1 cellular context compared by ENCODE assay signal in the genomic region with DNA sequence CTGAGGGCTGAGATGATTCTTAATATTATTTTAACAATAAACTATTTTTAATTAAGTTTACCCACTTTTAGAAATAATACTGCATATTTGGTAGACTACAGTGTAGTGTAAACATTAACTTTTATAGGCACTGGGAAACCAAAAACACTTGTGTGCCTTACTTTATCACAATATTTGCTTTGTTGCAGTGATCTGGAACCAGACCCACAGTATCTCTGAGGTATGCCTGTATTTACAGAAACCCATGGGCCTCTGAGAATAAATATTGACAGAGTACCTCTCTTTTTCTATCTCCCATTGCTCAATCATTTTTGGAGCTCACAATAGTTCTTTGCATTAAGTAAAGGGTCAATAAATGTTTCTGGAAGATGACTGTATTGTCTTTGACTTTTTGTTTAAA.
TF ChIP-seq lines count a peak whose summit lies in the region.

No MANE protein-coding gene starts in this region.

TF ChIP-seq in HepG2, 621 proteins besides CTCF, POLR2A, EP300 and RAD21 (continued from another document and continues in another):
- TF ChIP-seq NR1H2 (CRISPR knock-in tag; IDR thresholded peaks at IDR 0.05; ENCODE audit: borderline replicate concordance, low read depth) (no peak), ZBTB49 (CRISPR knock-in tag; IDR thresholded peaks at IDR 0.05; ENCODE audit: borderline replicate concordance) (no peak), ZSCAN30 (CRISPR knock-in tag; IDR thresholded peaks at IDR 0.05) (no peak), ZNF484 (CRISPR knock-in tag; IDR thresholded peaks at IDR 0.05; ENCODE audit: borderline replicate concordance, low read depth) (no peak), SNAPC5 (CRISPR knock-in tag; IDR thresholded peaks at IDR 0.05; ENCODE audit: borderline replicate concordance) (peak; percentile 85; the same call in 1 of the 2 replicates), EED (CRISPR knock-in tag; IDR thresholded peaks at IDR 0.05) (no peak), KLF16 (CRISPR knock-in tag; IDR thresholded peaks at IDR 0.05) (peak in 1 of 2 experiments; percentile 94; a peak in 2 of 4 replicates), XBP1 (CRISPR knock-in tag; IDR thresholded peaks at IDR 0.05) (no peak; the same call in 1 of the 2 replicates), ZBTB25 (CRISPR knock-in tag; IDR thresholded peaks at IDR 0.05) (peak; percentile 93), ZNF788 (CRISPR knock-in tag; IDR thresholded peaks at IDR 0.05; ENCODE audit: borderline replicate concordance) (no peak), TFE3 (CRISPR knock-in tag; IDR thresholded peaks at IDR 0.05) (peak; percentile 77; the same call in 1 of the 2 replicates), ZNF251 (CRISPR knock-in tag; IDR thresholded peaks at IDR 0.05) (no peak), HDAC2 (CRISPR knock-in tag; IDR thresholded peaks at IDR 0.05) (peak; percentile 98), ZNF839 (CRISPR knock-in tag; IDR thresholded peaks at IDR 0.05; ENCODE audit: borderline replicate concordance) (no peak), BCL3 (CRISPR knock-in tag; IDR thresholded peaks at IDR 0.05) (no peak), SIX4 (CRISPR knock-in tag; IDR thresholded peaks at IDR 0.05) (peak; percentile 89), ZUFSP (CRISPR knock-in tag; IDR thresholded peaks at IDR 0.05; ENCODE audit: borderline replicate concordance) (no peak), ZSCAN20 (CRISPR knock-in tag; IDR thresholded peaks at IDR 0.05; ENCODE audit: borderline replicate concordance) (no peak), SMC3 (IDR thresholded peaks at IDR 0.05; ENCODE audit: low read length) (peak; percentile 31; the same call in 1 of the 2 replicates), FOXP1 (IDR thresholded peaks at IDR 0.05) (peak; percentile 76; the same call in 1 of the 2 replicates), FOXP1 (CRISPR knock-in tag; IDR thresholded peaks at IDR 0.05) (peak; percentile 98)
- TF ChIP-seq, protein P1, sequence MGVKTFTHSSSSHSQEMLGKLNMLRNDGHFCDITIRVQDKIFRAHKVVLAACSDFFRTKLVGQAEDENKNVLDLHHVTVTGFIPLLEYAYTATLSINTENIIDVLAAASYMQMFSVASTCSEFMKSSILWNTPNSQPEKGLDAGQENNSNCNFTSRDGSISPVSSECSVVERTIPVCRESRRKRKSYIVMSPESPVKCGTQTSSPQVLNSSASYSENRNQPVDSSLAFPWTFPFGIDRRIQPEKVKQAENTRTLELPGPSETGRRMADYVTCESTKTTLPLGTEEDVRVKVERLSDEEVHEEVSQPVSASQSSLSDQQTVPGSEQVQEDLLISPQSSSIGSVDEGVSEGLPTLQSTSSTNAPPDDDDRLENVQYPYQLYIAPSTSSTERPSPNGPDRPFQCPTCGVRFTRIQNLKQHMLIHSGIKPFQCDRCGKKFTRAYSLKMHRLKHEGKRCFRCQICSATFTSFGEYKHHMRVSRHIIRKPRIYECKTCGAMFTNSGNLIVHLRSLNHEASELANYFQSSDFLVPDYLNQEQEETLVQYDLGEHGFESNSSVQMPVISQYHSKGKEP (CRISPR knock-in tag; IDR thresholded peaks at IDR 0.05), result no peak
- TF ChIP-seq, protein P2, sequence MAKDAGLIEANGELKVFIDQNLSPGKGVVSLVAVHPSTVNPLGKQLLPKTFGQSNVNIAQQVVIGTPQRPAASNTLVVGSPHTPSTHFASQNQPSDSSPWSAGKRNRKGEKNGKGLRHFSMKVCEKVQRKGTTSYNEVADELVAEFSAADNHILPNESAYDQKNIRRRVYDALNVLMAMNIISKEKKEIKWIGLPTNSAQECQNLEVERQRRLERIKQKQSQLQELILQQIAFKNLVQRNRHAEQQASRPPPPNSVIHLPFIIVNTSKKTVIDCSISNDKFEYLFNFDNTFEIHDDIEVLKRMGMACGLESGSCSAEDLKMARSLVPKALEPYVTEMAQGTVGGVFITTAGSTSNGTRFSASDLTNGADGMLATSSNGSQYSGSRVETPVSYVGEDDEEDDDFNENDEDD (CRISPR knock-in tag; IDR thresholded peaks at IDR 0.05; ENCODE audit: borderline replicate concordance), result no peak
- TF ChIP-seq, protein P3, sequence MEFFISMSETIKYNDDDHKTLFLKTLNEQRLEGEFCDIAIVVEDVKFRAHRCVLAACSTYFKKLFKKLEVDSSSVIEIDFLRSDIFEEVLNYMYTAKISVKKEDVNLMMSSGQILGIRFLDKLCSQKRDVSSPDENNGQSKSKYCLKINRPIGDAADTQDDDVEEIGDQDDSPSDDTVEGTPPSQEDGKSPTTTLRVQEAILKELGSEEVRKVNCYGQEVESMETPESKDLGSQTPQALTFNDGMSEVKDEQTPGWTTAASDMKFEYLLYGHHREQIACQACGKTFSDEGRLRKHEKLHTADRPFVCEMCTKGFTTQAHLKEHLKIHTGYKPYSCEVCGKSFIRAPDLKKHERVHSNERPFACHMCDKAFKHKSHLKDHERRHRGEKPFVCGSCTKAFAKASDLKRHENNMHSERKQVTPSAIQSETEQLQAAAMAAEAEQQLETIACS (CRISPR knock-in tag; IDR thresholded peaks at IDR 0.05), result no peak
- TF ChIP-seq, protein P4, sequence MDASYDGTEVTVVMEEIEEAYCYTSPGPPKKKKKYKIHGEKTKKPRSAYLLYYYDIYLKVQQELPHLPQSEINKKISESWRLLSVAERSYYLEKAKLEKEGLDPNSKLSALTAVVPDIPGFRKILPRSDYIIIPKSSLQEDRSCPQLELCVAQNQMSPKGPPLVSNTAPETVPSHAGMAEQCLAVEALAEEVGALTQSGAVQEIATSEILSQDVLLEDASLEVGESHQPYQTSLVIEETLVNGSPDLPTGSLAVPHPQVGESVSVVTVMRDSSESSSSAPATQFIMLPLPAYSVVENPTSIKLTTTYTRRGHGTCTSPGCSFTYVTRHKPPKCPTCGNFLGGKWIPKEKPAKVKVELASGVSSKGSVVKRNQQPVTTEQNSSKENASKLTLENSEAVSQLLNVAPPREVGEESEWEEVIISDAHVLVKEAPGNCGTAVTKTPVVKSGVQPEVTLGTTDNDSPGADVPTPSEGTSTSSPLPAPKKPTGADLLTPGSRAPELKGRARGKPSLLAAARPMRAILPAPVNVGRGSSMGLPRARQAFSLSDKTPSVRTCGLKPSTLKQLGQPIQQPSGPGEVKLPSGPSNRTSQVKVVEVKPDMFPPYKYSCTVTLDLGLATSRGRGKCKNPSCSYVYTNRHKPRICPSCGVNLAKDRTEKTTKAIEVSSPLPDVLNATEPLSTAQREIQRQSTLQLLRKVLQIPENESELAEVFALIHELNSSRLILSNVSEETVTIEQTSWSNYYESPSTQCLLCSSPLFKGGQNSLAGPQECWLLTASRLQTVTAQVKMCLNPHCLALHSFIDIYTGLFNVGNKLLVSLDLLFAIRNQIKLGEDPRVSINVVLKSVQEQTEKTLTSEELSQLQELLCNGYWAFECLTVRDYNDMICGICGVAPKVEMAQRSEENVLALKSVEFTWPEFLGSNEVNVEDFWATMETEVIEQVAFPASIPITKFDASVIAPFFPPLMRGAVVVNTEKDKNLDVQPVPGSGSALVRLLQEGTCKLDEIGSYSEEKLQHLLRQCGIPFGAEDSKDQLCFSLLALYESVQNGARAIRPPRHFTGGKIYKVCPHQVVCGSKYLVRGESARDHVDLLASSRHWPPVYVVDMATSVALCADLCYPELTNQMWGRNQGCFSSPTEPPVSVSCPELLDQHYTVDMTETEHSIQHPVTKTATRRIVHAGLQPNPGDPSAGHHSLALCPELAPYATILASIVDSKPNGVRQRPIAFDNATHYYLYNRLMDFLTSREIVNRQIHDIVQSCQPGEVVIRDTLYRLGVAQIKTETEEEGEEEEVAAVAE (CRISPR knock-in tag; IDR thresholded peaks at IDR 0.05; ENCODE audit: borderline replicate concordance), result 0 out of 2 replicates have a peak, but pooled peaks have one; percentile 31
- TF ChIP-seq, protein P5, sequence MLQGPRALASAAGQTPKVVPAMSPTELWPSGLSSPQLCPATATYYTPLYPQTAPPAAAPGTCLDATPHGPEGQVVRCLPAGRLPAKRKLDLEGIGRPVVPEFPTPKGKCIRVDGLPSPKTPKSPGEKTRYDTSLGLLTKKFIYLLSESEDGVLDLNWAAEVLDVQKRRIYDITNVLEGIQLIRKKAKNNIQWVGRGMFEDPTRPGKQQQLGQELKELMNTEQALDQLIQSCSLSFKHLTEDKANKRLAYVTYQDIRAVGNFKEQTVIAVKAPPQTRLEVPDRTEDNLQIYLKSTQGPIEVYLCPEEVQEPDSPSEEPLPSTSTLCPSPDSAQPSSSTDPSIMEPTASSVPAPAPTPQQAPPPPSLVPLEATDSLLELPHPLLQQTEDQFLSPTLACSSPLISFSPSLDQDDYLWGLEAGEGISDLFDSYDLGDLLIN (CRISPR knock-in tag; IDR thresholded peaks at IDR 0.05; ENCODE audit: borderline replicate concordance), result no peak
